ENCODE assay signal across 1 cellular context in genomic region chr1:74652711-74653131, GRCh38.
TF ChIP-seq lines count a peak whose summit lies in the region.

No MANE protein-coding gene starts in this region.

TF ChIP-seq in SK-N-SH treated with all-trans-retinoic acid at 6 μM for 48 hours, 23 proteins besides CTCF, POLR2A, EP300 and RAD21 (continued from another document):
- TF ChIP-seq, protein P1, sequence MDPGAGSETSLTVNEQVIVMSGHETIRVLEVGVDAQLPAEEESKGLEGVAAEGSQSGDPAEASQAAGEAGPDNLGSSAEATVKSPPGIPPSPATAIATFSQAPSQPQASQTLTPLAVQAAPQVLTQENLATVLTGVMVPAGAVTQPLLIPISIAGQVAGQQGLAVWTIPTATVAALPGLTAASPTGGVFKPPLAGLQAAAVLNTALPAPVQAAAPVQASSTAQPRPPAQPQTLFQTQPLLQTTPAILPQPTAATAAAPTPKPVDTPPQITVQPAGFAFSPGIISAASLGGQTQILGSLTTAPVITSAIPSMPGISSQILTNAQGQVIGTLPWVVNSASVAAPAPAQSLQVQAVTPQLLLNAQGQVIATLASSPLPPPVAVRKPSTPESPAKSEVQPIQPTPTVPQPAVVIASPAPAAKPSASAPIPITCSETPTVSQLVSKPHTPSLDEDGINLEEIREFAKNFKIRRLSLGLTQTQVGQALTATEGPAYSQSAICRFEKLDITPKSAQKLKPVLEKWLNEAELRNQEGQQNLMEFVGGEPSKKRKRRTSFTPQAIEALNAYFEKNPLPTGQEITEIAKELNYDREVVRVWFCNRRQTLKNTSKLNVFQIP (CRISPR knock-in tag; IDR thresholded peaks at IDR 0.05; ENCODE audit: borderline replicate concordance, low read depth), result no peak
- no peak for TF ChIP-seq TSHZ2 (CRISPR knock-in tag; IDR thresholded peaks at IDR 0.05)
- TF ChIP-seq, protein P2, sequence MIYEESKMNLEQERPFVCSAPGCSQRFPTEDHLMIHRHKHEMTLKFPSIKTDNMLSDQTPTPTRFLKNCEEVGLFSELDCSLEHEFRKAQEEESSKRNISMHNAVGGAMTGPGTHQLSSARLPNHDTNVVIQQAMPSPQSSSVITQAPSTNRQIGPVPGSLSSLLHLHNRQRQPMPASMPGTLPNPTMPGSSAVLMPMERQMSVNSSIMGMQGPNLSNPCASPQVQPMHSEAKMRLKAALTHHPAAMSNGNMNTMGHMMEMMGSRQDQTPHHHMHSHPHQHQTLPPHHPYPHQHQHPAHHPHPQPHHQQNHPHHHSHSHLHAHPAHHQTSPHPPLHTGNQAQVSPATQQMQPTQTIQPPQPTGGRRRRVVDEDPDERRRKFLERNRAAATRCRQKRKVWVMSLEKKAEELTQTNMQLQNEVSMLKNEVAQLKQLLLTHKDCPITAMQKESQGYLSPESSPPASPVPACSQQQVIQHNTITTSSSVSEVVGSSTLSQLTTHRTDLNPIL (CRISPR knock-in tag; IDR thresholded peaks at IDR 0.05; ENCODE audit: low read depth), result no peak
- TF ChIP-seq TCF4 (CRISPR knock-in tag; IDR thresholded peaks at IDR 0.05; ENCODE audit: borderline replicate concordance), result no peak
- TF ChIP-seq BACH2 (CRISPR knock-in tag; IDR thresholded peaks at IDR 0.05; ENCODE audit: borderline replicate concordance), result no peak
- no peak for TF ChIP-seq SNAI2 (CRISPR knock-in tag; IDR thresholded peaks at IDR 0.05)
- TF ChIP-seq ZNF565 (CRISPR knock-in tag; conservative IDR thresholded peaks at IDR 0.05; ENCODE audit: low read depth), result no peak
- no peak for TF ChIP-seq ZFP3 (CRISPR knock-in tag; IDR thresholded peaks at IDR 0.05)
